ENCODE assay signal across 10 cellular contexts in the genomic region with DNA sequence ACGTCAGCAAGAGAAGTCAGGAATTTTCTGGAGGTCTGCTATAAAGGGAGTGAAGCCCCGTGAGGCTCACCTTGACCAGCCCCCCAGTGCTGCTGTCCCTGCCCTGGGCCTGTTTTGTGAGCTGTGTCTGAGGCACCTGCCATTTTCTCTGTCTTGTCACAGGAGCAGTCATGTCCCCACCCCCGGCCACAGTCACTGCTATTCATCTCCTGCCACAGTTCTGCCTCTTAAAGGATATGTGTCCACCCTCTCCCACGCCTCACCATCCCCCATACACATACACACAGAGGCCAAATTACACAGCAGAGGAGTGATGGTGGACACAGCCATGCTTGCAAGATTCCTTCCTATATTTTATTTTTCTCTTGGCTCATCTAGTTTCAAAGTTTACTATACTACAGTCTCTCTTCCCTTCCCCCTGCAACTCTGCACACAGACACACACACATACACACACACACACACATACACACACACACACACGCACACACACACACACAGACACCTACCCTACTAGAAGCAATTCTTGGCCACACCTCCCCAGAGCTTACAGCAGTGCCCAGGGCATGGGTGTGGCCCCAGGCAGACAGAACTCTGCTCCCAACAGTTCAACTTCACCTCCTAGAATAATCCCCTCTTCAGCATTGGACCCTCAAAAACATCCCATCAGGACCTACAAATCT.
A peak's percentile ranks its signal among the peaks of the same experiment; 100 is the strongest.
DNase-seq lines count a peak whose midpoint lies in the region; ATAC-seq and TF ChIP-seq lines count a peak whose summit lies in the region.
"Had no signal": no experiment of that assay in that cellular context is flagged by ENCODE, and none has a peak within 500 bp of the region (broad histone marks: within the 10 kb centered on the region; RNA-seq: fewer than 3 reads in every experiment).

No MANE protein-coding gene starts in this region.

- no peak overlapping the region for H3K27ac ChIP-seq in CD4-positive, alpha-beta T cell (ENCODE audit: low read depth, low read length)
- H3K27ac ChIP-seq in lower lobe of right lung (no peak overlapping the region), prostate gland (no peak overlapping the region), gastrocnemius medialis (no peak overlapping the region)
- H3K27ac ChIP-seq: brain microvascular endothelial cell had no signal

- H3K4me1 ChIP-seq in lower lobe of right lung = no peaks in the 10 kb centered on the region
- H3K4me1 ChIP-seq in prostate gland (replicated peaks) = no peaks in the 10 kb centered on the region
- no peaks in the 10 kb centered on the region for H3K4me1 ChIP-seq in gastrocnemius medialis

- peaks cover 28% of the 10 kb centered on the region for H3K4me1 Mint-ChIP-seq in CD4-positive, alpha-beta T cell (ENCODE audit: low read depth)

- in situ Hi-C loops in gastrocnemius medialis (cut with MboI; ENCODE audit: low sequenced_read_pairs in 4 of 4) = no loop called here

- intact Hi-C loops in CD4-positive, alpha-beta T cell (cut with DNase I, micrococcal nuclease) = no loop called here
- intact Hi-C loops in lower lobe of right lung (cut with DNase I) (no loop called here), prostate gland (cut with DNase I) (no loop called here), gastrocnemius medialis (cut with DNase I; ENCODE audit: low total_unique reads) (no loop called here)

- no peak for TF ChIP-seq CTCF in CD4-positive, alpha-beta T cell (IDR thresholded peaks at IDR 0.05)
- no peak for TF ChIP-seq CTCF in GM12865 (IDR thresholded peaks at IDR 0.05; ENCODE audit: insufficient read depth, low read depth, low read length, missing control alignments)
- no peak for TF ChIP-seq CTCF in lower lobe of right lung (IDR thresholded peaks at IDR 0.05)
- TF ChIP-seq CTCF in prostate gland (IDR thresholded peaks at IDR 0.05) = no peak
- no peak for TF ChIP-seq CTCF in gastrocnemius medialis (IDR thresholded peaks at IDR 0.05 in 4 of 5, conservative IDR thresholded peaks at IDR 0.05 in 1 of 5)

- H3K4me3 Mint-ChIP-seq in CD4-positive, alpha-beta T cell = no peak overlapping the region

- H3K4me3 ChIP-seq in GM12865 (ENCODE audit: low read depth, low read length) (no peak overlapping the region), lower lobe of right lung (no peak overlapping the region), prostate gland (no peak overlapping the region), gastrocnemius medialis (no peak overlapping the region)

- no peaks in the 10 kb centered on the region for H3K9me3 Mint-ChIP-seq in CD4-positive, alpha-beta T cell

- H3K27ac Mint-ChIP-seq in CD4-positive, alpha-beta T cell = no peak overlapping the region

- H3K27me3 Mint-ChIP-seq in CD4-positive, alpha-beta T cell = no peaks in the 10 kb centered on the region

- CTCF ChIA-PET in CD4-positive, alpha-beta T cell (lab: Charles Lee) = interaction anchor here (1.0 kb wide), 1 partner anchor 12 kb away, joined by 6 read pairs; no protein-coding TSS in a partner anchor

- H3K36me3 ChIP-seq in lower lobe of right lung (no peaks in the 10 kb centered on the region), prostate gland (no peaks in the 10 kb centered on the region), gastrocnemius medialis (no peaks in the 10 kb centered on the region)
- H3K36me3 ChIP-seq: brain microvascular endothelial cell had no signal

- ATAC-seq in CD4-positive, alpha-beta T cell (ENCODE audit: poor library complexity) = peak; percentile 60
- ATAC-seq in lower lobe of right lung = peak; percentile 35 to 65
- no peak for ATAC-seq in gastrocnemius medialis

- DNase-seq in CD4-positive, alpha-beta T cell = peak in 4 of 10 experiments; percentile 8 to 35 (median 19)
- DNase-seq in GM12865 (ENCODE audit: low read depth) (peak; percentile 33), UCSD-AML1 (lab: John Stamatoyannopoulos, UW; ENCODE audit: unreplicated experiment) (peak; percentile 38), lower lobe of right lung (no peak), prostate gland (ENCODE audit: low spot score) (no peak), germinal center (ENCODE audit: low spot score) (no peak), gastrocnemius medialis (no peak), NCI-H510A treated with DMSO at 0.1 percent for 48 hours (lab: John Stamatoyannopoulos, UW) (no peak)
- DNase-seq: brain microvascular endothelial cell, GOT3 had no signal

- no peaks in the 10 kb centered on the region for H3K9me3 ChIP-seq in CD4-positive, alpha-beta T cell (ENCODE audit: control insufficient read depth, low read length)
- H3K9me3 ChIP-seq in lower lobe of right lung (no peaks in the 10 kb centered on the region), prostate gland (no peaks in the 10 kb centered on the region), gastrocnemius medialis (no peaks in the 10 kb centered on the region)

- no peaks in the 10 kb centered on the region for H3K27me3 ChIP-seq in CD4-positive, alpha-beta T cell (ENCODE audit: control insufficient read depth, insufficient read depth, low read length)
- no peaks in the 10 kb centered on the region for H3K27me3 ChIP-seq in lower lobe of right lung (ENCODE audit: low read depth)
- H3K27me3 ChIP-seq in prostate gland (replicated peaks; ENCODE audit: insufficient read depth) = no peaks in the 10 kb centered on the region
- no peaks in the 10 kb centered on the region for H3K27me3 ChIP-seq in gastrocnemius medialis
- H3K27me3 ChIP-seq: brain microvascular endothelial cell had no signal

- POLR2A ChIA-PET in CD4-positive, alpha-beta T cell (lab: Charles Lee) = no interaction called here

- 57% methylated on average over 5 of the region's 5 CpGs for WGBS in prostate gland

- H3K36me3 Mint-ChIP-seq in CD4-positive, alpha-beta T cell (ENCODE audit: low read depth) = no peaks in the 10 kb centered on the region

- TF ChIP-seq POLR2A in prostate gland (IDR thresholded peaks at IDR 0.05) (no peak), gastrocnemius medialis (IDR thresholded peaks at IDR 0.05) (no peak)

Comparison
In these comparisons a context has a peak if more than half of its experiments do, and no peak if none do; other contexts are left out.
1. ATAC-seq: peak in CD4-positive, alpha-beta T cell (single experiment) and lower lobe of right lung (2 of 2); none in gastrocnemius medialis (0 of 2).
2. DNase-seq: peak in GM12865 (single experiment) and UCSD-AML1 (single experiment); none in lower lobe of right lung (single experiment), prostate gland (single experiment), germinal center (single experiment), gastrocnemius medialis (0 of 2) and NCI-H510A treated with DMSO at 0.1 percent for 48 hours (single experiment).